In the genomic region with DNA sequence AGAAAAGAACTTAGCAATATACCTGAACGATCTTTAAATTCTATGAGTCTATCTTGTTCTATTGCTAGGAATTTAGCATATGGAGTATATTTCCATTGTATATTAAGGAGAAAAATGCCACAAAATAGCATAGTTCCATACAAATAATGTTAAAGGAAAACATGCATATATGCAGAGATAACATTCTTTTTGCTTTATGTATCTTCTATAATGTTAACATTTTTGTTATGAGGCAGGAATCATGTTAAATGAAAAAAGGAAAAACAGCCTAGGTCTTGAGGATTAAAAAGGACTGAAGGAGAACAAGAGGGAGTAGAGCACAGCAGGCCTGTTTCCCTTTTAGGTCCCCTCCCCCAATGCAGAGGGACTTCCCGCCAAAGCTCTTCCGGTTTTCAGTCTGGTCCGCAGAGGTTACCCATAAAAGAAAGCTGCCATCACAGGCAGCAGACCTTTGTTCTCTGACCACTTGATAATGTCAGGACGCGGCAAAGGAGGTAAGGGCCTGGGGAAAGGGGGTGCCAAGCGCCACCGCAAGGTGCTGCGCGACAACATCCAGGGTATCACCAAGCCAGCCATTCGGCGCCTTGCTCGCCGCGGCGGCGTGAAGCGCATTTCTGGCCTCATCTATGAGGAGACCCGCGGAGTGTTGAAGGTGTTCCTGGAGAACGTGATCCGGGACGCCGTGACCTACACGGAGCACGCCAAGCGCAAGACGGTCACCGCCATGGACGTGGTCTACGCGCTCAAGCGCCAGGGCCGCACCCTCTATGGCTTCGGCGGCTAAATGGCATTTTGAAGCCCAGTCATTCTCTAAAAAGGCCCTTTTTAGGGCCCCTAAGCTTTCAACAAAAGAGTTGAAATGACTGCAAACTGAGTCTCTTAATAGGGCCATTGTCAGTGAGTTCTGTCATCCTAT, we compare ENCODE assay signal across 1 cellular context.
TF ChIP-seq lines count a peak whose summit lies in the region.

No MANE protein-coding gene starts in this region.

TF ChIP-seq in K562, 482 proteins besides CTCF, POLR2A, EP300 and RAD21 (continued from another document and continues in another):
- TF ChIP-seq ZBTB40 (IDR thresholded peaks at IDR 0.05) (peak; percentile 80), ZBTB40 (CRISPR knock-in tag; IDR thresholded peaks at IDR 0.05) (0 out of 2 replicates have a peak, but pooled peaks have one; percentile 17), SMARCA5 (IDR thresholded peaks at IDR 0.05) (no peak), SRF (CRISPR knock-in tag; IDR thresholded peaks at IDR 0.05) (peak; percentile 13 to 24; a peak in 2 of 4 replicates), TEAD2 (tag; IDR thresholded peaks at IDR 0.05) (no peak), SNIP1 (IDR thresholded peaks at IDR 0.05; ENCODE audit: low read depth) (peak; percentile 64; the same call in 1 of the 2 replicates), BMI1 (IDR thresholded peaks at IDR 0.05; ENCODE audit: low read length) (no peak), ZNF830 (CRISPR knock-in tag; IDR thresholded peaks at IDR 0.05) (peak; percentile 96), HSF4 (CRISPR knock-in tag; IDR thresholded peaks at IDR 0.05; ENCODE audit: borderline replicate concordance) (peak; percentile 79; the same call in 1 of the 2 replicates), POLR3G (IDR thresholded peaks at IDR 0.05; ENCODE audit: extremely low read depth, insufficient read length, insufficient replicate concordance) (no peak), MEIS2 (IDR thresholded peaks at IDR 0.05; ENCODE audit: partially characterized antibody) (peak; percentile 15), ZNF175 (CRISPR knock-in tag; IDR thresholded peaks at IDR 0.05; ENCODE audit: low read depth) (no peak; the same call in 1 of the 2 replicates), MBD1 (CRISPR knock-in tag; IDR thresholded peaks at IDR 0.05) (no peak), FOXA1 (IDR thresholded peaks at IDR 0.05; ENCODE audit: borderline replicate concordance) (no peak), PCBP2 (IDR thresholded peaks at IDR 0.05; ENCODE audit: low read depth, low read length, poor library complexity, severe bottlenecking) (no peak), MYC (IDR thresholded peaks at IDR 0.05; ENCODE audit: low read depth, low read length) (peak; percentile 73), MYC (CRISPR knock-in tag; IDR thresholded peaks at IDR 0.05; ENCODE audit: borderline replicate concordance, low read depth) (peak; percentile 26; the same call in 1 of the 2 replicates), HIVEP1 (CRISPR knock-in tag; IDR thresholded peaks at IDR 0.05) (peak; percentile 38; the same call in 1 of the 2 replicates), CREB5 (CRISPR knock-in tag; IDR thresholded peaks at IDR 0.05) (no peak)
- TF ChIP-seq, protein P1, sequence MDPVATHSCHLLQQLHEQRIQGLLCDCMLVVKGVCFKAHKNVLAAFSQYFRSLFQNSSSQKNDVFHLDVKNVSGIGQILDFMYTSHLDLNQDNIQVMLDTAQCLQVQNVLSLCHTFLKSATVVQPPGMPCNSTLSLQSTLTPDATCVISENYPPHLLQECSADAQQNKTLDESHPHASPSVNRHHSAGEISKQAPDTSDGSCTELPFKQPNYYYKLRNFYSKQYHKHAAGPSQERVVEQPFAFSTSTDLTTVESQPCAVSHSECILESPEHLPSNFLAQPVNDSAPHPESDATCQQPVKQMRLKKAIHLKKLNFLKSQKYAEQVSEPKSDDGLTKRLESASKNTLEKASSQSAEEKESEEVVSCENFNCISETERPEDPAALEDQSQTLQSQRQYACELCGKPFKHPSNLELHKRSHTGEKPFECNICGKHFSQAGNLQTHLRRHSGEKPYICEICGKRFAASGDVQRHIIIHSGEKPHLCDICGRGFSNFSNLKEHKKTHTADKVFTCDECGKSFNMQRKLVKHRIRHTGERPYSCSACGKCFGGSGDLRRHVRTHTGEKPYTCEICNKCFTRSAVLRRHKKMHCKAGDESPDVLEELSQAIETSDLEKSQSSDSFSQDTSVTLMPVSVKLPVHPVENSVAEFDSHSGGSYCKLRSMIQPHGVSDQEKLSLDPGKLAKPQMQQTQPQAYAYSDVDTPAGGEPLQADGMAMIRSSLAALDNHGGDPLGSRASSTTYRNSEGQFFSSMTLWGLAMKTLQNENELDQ (CRISPR knock-in tag; IDR thresholded peaks at IDR 0.05; ENCODE audit: borderline replicate concordance) = peak; percentile 82; the same call in 1 of the 2 replicates
- TF ChIP-seq, protein P2, sequence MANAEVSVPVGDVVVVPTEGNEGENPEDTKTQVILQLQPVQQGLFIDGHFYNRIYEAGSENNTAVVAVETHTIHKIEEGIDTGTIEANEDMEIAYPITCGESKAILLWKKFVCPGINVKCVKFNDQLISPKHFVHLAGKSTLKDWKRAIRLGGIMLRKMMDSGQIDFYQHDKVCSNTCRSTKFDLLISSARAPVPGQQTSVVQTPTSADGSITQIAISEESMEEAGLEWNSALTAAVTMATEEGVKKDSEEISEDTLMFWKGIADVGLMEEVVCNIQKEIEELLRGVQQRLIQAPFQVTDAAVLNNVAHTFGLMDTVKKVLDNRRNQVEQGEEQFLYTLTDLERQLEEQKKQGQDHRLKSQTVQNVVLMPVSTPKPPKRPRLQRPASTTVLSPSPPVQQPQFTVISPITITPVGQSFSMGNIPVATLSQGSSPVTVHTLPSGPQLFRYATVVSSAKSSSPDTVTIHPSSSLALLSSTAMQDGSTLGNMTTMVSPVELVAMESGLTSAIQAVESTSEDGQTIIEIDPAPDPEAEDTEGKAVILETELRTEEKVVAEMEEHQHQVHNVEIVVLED (CRISPR knock-in tag; IDR thresholded peaks at IDR 0.05) = peak; percentile 45; the same call in 1 of the 2 replicates
- TF ChIP-seq, protein P3, sequence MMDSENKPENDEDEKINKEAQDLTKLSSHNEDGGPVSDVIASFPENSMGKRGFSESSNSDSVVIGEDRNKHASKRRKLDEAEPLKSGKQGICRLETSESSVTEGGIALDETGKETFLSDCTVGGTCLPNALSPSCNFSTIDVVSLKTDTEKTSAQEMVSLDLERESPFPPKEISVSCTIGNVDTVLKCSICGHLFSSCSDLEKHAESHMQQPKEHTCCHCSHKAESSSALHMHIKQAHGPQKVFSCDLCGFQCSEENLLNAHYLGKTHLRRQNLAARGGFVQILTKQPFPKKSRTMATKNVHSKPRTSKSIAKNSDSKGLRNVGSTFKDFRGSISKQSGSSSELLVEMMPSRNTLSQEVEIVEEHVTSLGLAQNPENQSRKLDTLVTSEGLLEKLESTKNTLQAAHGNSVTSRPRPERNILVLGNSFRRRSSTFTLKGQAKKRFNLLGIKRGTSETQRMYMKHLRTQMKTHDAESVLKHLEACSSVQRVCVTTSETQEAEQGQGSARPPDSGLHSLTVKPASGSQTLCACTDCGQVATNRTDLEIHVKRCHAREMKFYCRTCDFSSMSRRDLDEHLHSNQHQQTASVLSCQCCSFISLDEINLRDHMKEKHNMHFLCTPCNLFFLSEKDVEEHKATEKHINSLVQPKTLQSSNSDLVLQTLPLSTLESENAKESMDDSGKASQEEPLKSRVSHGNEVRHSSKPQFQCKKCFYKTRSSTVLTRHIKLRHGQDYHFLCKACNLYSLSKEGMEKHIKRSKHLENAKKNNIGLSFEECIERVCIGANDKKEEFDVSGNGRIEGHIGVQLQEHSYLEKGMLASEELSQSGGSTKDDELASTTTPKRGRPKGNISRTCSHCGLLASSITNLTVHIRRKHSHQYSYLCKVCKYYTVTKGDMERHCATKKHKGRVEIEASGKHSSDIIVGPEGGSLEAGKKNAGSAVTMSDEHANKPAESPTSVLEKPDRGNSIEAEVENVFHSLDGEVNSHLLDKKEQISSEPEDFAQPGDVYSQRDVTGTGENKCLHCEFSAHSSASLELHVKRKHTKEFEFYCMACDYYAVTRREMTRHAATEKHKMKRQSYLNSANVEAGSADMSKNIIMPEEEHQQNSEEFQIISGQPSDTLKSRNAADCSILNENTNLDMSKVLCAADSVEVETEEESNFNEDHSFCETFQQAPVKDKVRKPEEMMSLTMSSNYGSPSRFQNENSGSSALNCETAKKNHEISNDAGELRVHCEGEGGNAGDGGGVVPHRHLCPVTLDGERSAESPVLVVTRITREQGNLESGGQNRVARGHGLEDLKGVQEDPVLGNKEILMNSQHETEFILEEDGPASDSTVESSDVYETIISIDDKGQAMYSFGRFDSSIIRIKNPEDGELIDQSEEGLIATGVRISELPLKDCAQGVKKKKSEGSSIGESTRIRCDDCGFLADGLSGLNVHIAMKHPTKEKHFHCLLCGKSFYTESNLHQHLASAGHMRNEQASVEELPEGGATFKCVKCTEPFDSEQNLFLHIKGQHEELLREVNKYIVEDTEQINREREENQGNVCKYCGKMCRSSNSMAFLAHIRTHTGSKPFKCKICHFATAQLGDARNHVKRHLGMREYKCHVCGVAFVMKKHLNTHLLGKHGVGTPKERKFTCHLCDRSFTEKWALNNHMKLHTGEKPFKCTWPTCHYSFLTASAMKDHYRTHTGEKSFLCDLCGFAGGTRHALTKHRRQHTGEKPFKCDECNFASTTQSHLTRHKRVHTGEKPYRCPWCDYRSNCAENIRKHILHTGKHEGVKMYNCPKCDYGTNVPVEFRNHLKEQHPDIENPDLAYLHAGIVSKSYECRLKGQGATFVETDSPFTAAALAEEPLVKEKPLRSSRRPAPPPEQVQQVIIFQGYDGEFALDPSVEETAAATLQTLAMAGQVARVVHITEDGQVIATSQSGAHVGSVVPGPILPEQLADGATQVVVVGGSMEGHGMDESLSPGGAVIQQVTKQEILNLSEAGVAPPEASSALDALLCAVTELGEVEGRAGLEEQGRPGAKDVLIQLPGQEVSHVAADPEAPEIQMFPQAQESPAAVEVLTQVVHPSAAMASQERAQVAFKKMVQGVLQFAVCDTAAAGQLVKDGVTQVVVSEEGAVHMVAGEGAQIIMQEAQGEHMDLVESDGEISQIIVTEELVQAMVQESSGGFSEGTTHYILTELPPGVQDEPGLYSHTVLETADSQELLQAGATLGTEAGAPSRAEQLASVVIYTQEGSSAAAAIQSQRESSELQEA (IDR thresholded peaks at IDR 0.05; ENCODE audit: low read depth) = no peak
